In the genomic region with DNA sequence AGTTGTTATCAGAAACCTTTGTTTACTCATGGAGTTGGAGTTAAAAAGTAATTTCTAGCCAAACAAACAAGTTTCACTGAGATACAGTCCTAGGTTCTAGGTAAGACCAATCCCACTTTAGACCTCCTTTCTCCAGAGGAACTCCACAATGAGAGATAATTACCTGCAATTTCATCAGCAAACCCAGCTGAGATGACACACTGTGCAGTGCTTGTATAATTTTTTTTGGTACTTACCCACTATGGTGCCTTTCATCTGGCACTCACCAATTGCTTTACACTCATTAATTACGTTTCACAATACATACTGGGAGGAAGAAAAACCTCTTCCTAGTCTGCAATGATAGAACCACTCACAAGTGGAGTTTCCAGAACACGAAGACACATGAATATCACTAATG, we compare ENCODE assay signal across 2 cellular contexts.
TF ChIP-seq lines count a peak whose summit lies in the region.

No MANE protein-coding gene starts in this region.

TF ChIP-seq in GM23338, 12 proteins besides CTCF, POLR2A, EP300 and RAD21 (continued from another document and continues in another):
- TF ChIP-seq EZH2 (IDR thresholded peaks at IDR 0.05; ENCODE audit: low read depth, unreplicated experiment) (no peak), STAT1 (IDR thresholded peaks at IDR 0.05; ENCODE audit: unreplicated experiment) (no peak), JUNB (IDR thresholded peaks at IDR 0.05; ENCODE audit: unreplicated experiment) (no peak), EZH2phosphoT487 (IDR thresholded peaks at IDR 0.05; ENCODE audit: unreplicated experiment) (no peak), ZNF331 (CRISPR knock-in tag; IDR thresholded peaks at IDR 0.05; ENCODE audit: low read depth) (no peak), POLR2AphosphoS5 (IDR thresholded peaks at IDR 0.05; ENCODE audit: low read depth) (no peak), CREB1 (CRISPR knock-in tag; IDR thresholded peaks at IDR 0.05; ENCODE audit: low read depth) (no peak)
- TF ChIP-seq, protein P1, sequence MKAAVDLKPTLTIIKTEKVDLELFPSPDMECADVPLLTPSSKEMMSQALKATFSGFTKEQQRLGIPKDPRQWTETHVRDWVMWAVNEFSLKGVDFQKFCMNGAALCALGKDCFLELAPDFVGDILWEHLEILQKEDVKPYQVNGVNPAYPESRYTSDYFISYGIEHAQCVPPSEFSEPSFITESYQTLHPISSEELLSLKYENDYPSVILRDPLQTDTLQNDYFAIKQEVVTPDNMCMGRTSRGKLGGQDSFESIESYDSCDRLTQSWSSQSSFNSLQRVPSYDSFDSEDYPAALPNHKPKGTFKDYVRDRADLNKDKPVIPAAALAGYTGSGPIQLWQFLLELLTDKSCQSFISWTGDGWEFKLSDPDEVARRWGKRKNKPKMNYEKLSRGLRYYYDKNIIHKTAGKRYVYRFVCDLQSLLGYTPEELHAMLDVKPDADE (IDR thresholded peaks at IDR 0.05) = no peak
- TF ChIP-seq, protein P2, sequence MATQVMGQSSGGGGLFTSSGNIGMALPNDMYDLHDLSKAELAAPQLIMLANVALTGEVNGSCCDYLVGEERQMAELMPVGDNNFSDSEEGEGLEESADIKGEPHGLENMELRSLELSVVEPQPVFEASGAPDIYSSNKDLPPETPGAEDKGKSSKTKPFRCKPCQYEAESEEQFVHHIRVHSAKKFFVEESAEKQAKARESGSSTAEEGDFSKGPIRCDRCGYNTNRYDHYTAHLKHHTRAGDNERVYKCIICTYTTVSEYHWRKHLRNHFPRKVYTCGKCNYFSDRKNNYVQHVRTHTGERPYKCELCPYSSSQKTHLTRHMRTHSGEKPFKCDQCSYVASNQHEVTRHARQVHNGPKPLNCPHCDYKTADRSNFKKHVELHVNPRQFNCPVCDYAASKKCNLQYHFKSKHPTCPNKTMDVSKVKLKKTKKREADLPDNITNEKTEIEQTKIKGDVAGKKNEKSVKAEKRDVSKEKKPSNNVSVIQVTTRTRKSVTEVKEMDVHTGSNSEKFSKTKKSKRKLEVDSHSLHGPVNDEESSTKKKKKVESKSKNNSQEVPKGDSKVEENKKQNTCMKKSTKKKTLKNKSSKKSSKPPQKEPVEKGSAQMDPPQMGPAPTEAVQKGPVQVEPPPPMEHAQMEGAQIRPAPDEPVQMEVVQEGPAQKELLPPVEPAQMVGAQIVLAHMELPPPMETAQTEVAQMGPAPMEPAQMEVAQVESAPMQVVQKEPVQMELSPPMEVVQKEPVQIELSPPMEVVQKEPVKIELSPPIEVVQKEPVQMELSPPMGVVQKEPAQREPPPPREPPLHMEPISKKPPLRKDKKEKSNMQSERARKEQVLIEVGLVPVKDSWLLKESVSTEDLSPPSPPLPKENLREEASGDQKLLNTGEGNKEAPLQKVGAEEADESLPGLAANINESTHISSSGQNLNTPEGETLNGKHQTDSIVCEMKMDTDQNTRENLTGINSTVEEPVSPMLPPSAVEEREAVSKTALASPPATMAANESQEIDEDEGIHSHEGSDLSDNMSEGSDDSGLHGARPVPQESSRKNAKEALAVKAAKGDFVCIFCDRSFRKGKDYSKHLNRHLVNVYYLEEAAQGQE (IDR thresholded peaks at IDR 0.05; ENCODE audit: unreplicated experiment) = no peak
- TF ChIP-seq, protein P3, sequence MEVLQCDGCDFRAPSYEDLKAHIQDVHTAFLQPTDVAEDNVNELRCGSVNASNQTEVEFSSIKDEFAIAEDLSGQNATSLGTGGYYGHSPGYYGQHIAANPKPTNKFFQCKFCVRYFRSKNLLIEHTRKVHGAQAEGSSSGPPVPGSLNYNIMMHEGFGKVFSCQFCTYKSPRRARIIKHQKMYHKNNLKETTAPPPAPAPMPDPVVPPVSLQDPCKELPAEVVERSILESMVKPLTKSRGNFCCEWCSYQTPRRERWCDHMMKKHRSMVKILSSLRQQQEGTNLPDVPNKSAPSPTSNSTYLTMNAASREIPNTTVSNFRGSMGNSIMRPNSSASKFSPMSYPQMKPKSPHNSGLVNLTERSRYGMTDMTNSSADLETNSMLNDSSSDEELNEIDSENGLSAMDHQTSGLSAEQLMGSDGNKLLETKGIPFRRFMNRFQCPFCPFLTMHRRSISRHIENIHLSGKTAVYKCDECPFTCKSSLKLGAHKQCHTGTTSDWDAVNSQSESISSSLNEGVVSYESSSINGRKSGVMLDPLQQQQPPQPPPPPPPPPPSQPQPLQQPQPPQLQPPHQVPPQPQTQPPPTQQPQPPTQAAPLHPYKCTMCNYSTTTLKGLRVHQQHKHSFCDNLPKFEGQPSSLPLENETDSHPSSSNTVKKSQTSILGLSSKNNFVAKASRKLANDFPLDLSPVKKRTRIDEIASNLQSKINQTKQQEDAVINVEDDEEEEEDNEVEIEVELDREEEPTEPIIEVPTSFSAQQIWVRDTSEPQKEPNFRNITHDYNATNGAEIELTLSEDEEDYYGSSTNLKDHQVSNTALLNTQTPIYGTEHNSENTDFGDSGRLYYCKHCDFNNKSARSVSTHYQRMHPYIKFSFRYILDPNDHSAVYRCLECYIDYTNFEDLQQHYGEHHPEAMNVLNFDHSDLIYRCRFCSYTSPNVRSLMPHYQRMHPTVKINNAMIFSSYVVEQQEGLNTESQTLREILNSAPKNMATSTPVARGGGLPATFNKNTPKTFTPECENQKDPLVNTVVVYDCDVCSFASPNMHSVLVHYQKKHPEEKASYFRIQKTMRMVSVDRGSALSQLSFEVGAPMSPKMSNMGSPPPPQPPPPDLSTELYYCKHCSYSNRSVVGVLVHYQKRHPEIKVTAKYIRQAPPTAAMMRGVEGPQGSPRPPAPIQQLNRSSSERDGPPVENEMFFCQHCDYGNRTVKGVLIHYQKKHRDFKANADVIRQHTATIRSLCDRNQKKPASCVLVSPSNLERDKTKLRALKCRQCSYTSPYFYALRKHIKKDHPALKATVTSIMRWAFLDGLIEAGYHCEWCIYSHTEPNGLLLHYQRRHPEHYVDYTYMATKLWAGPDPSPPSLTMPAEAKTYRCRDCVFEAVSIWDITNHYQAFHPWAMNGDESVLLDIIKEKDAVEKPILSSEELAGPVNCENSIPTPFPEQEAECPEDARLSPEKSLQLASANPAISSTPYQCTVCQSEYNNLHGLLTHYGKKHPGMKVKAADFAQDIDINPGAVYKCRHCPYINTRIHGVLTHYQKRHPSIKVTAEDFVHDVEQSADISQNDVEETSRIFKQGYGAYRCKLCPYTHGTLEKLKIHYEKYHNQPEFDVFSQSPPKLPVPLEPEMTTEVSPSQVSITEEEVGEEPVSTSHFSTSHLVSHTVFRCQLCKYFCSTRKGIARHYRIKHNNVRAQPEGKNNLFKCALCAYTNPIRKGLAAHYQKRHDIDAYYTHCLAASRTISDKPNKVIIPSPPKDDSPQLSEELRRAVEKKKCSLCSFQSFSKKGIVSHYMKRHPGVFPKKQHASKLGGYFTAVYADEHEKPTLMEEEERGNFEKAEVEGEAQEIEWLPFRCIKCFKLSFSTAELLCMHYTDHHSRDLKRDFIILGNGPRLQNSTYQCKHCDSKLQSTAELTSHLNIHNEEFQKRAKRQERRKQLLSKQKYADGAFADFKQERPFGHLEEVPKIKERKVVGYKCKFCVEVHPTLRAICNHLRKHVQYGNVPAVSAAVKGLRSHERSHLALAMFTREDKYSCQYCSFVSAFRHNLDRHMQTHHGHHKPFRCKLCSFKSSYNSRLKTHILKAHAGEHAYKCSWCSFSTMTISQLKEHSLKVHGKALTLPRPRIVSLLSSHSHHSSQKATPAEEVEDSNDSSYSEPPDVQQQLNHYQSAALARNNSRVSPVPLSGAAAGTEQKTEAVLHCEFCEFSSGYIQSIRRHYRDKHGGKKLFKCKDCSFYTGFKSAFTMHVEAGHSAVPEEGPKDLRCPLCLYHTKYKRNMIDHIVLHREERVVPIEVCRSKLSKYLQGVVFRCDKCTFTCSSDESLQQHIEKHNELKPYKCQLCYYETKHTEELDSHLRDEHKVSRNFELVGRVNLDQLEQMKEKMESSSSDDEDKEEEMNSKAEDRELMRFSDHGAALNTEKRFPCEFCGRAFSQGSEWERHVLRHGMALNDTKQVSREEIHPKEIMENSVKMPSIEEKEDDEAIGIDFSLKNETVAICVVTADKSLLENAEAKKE (CRISPR knock-in tag; IDR thresholded peaks at IDR 0.05) = no peak

TF ChIP-seq in neural cell, 6 proteins besides CTCF, POLR2A, EP300 and RAD21 (continued from another document):
- TF ChIP-seq, protein P2 (IDR thresholded peaks at IDR 0.05; ENCODE audit: borderline replicate concordance) = no peak
- no peak for TF ChIP-seq TAF1 (IDR thresholded peaks at IDR 0.05; ENCODE audit: low read depth)
